Comparison of ENCODE assay signal across 23 cellular contexts in the genomic region with DNA sequence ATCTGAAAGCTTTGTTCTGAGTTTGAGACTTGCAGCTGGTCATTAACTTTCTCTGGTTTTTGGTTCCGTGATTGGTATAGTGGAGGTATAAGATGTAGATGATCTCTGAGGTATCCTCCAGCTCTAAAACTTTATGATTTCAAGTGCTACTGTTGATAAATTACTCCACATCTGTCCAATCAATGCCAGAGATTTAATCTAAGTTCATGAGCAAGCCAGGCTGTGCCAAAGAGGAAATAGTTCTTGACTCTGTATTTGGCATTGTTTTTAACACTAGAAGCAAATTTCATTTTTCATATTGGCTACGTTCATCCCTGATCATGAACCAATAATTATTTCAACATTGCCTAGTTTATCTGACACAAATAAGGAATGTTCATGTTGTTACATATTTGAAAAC. TPM values are rescaled to one million over a fixed set of nuclear protein-coding genes. Genes with fewer than 3 reads are reported as not detected.
DNase-seq lines count a peak whose midpoint lies in the region; ATAC-seq, FAIRE-seq and TF ChIP-seq lines count a peak whose summit lies in the region.
"Had no signal": no experiment of that assay in that cellular context is flagged by ENCODE, and none has a peak within 500 bp of the region (broad histone marks: within the 10 kb centered on the region; RNA-seq: fewer than 3 reads in every experiment).

No MANE protein-coding gene starts in this region.

- in situ Hi-C loops in transverse colon (cut with MboI; ENCODE audit: low pct_ligation_motif_present in 1 of 4, low pct_unique_long_range_greater_than_20kb in 1 of 4, low sequenced_read_pairs in 3 of 4) = no loop called here

- ATAC-seq in left colon = peak; percentile 85
- ATAC-seq: GM12878, HCT116 had no signal

- TF ChIP-seq POLR2A in GM12892 (IDR thresholded peaks at IDR 0.05; ENCODE audit: low read depth, low read length) = no peak
- no peak for TF ChIP-seq POLR2A in transverse colon (IDR thresholded peaks at IDR 0.05)

- DNase-seq in GM12892 (ENCODE audit: insufficient read length) = no peak
- DNase-seq in colonic mucosa = no peak
- DNase-seq in left colon = no peak
- no peak for DNase-seq in transverse colon
- DNase-seq in activated gamma-delta T cell treated with Interleukin-2 at 50 U/mL for 16 hours = no peak
- DNase-seq in NCI-H2196 treated with DMSO at 0.1 percent for 48 hours (lab: John Stamatoyannopoulos, UW; ENCODE audit: unreplicated experiment) = no peak
- DNase-seq in stimulated activated CD4-positive, alpha-beta T cell treated with anti-CD3 and anti-CD28 coated beads, Interleukin-1b, Interleukin-23, amount 100 ng/mL, for 48 hours = no peak
- DNase-seq: ACHN; BE2C; C1 segment of cervical spinal cord; CD4-positive, CD25-positive, alpha-beta regulatory T cell; CD8-positive, alpha-beta memory T cell; COR-L47; DMS 273 treated with DMSO at 0.1 percent for 48 hours; DMS53; DND-41; EL; GOT3; H7; HFFc6 had no signal

- 41 to 46% methylated on average over 2 of the region's 2 CpGs for WGBS in transverse colon (ENCODE audit: low coverage in 1 of 2), 2 donors

- H3K4me3 ChIP-seq in colonic mucosa = no peak overlapping the region
- H3K4me3 ChIP-seq in transverse colon = no peak overlapping the region
- H3K4me3 ChIP-seq: GM12878 had no signal

- no peaks in the 10 kb centered on the region for H3K4me1 ChIP-seq in colonic mucosa
- peaks cover 0 to 18% (median 9%) of the 10 kb centered on the region in 4 donors for H3K4me1 ChIP-seq in transverse colon
- H3K4me1 ChIP-seq: BE2C had no signal

- H3K9ac ChIP-seq in colonic mucosa (ENCODE audit: low read depth in 2 of 2, low read length in 2 of 2) = peak overlapping the region in 1 of 2 donors; percentile 2

- no peak for TF ChIP-seq EP300 in transverse colon (IDR thresholded peaks at IDR 0.05; ENCODE audit: low read depth)

- TF ChIP-seq CTCF in colonic mucosa (IDR thresholded peaks at IDR 0.05) = no peak
- TF ChIP-seq CTCF in transverse colon (IDR thresholded peaks at IDR 0.05) = no peak

- H3K9me3 ChIP-seq in colonic mucosa (no peaks in the 10 kb centered on the region), transverse colon (no peaks in the 10 kb centered on the region)
- H3K9me3 ChIP-seq: BE2C had no signal

- no peaks in the 10 kb centered on the region for H3K27me3 ChIP-seq in colonic mucosa
- H3K27me3 ChIP-seq in transverse colon = no peaks in the 10 kb centered on the region
- H3K27me3 ChIP-seq: BE2C had no signal

- H3K36me3 ChIP-seq in colonic mucosa (no peaks in the 10 kb centered on the region), transverse colon (no peaks in the 10 kb centered on the region)
- H3K36me3 ChIP-seq: BE2C had no signal

- H3K27ac ChIP-seq in colonic mucosa (peak overlapping the region; percentile 75), transverse colon (peak overlapping the region in 3 of 4 donors; percentile 77 to 80 (median 78))

- intact Hi-C loops in colonic mucosa (cut with DNase I) (no loop called here), left colon (cut with DNase I, micrococcal nuclease) (no loop called here), transverse colon (cut with DNase I; ENCODE audit: low total_unique reads) (no loop called here)

- FAIRE-seq in GM12892 (lab: Jason Lieb, UNC) = peak; percentile 54
- FAIRE-seq: GM12878, GM18507 had no signal

RNA-seq across cellular contexts. Expression of gene CHD1, which starts 28.5 kb away (rescaled TPM):
- polyA plus RNA-seq in GM12892 (2012; ENCODE audit: missing spikeins) = 29.0 TPM
- total RNA-seq in colonic mucosa (10 to 100 TPM; 29.1 to 47.3 TPM), left colon (10 to 100 TPM; 44.9 to 45.8 TPM), transverse colon (10 to 100 TPM; 45.6 to 95.7 (median 53.0) TPM)
